Comparison of ENCODE assay signal across 8 cellular contexts in the genomic region with DNA sequence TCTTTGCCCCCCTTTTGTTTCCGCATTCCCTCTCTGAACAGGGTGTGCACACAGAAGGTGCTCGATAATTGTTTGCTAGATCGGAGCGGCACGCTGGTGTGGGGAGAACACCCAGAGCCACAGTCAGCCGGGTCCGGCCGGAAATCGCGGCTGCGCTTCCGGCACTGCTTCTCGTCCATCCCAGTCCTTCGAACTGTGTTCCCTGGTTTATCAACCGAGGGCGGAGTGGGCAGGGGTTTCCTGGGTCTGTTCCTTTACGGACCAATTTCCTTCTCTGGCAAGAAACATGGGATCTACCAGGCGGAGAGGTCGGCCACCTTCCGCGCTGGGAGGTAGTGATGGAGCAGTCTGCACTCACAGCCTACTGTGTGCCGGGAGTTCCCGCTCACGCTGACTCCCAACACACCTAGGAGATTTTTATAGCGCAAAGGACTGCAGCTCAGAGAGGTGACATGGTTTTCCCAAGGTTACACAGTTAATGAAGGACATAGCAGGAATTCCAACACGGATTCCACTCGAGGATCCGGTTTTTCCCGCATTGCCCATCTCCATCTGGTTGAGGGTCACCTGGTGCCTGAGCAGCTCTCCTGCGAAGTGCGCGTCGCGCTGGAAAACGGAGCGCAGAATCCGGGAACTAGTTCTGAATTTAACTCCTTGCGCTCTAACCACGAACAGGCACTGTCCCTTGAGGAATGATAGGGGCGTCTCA. TPM values are rescaled to one million over a fixed set of nuclear protein-coding genes. Genes with fewer than 3 reads are reported as not detected.
DNase-seq lines count a peak whose midpoint lies in the region; ATAC-seq and TF ChIP-seq lines count a peak whose summit lies in the region.

No MANE protein-coding gene starts in this region.

- no peaks in the 10 kb centered on the region for H3K9me3 Mint-ChIP-seq in CD4-positive, alpha-beta T cell
- no peaks in the 10 kb centered on the region for H3K9me3 Mint-ChIP-seq in neural crest cell

- no peak overlapping the region for H3K27ac Mint-ChIP-seq in CD4-positive, alpha-beta T cell
- no peak overlapping the region for H3K27ac Mint-ChIP-seq in neural crest cell (ENCODE audit: unreplicated experiment)

- DNase-seq in CD4-positive, alpha-beta T cell = no peak
- DNase-seq in choroid plexus epithelial cell (ENCODE audit: low read depth) = no peak
- DNase-seq in neural crest cell (ENCODE audit: low read depth, low spot score) = no peak
- DNase-seq in stimulated activated CD4-positive, alpha-beta T cell treated with anti-CD3 and anti-CD28 coated beads, Interleukin-1b, Interleukin-23, amount 100 ng/mL, for 48 hours = no peak
- DNase-seq in NCI-H1092 (lab: John Stamatoyannopoulos, UW) = no peak
- no peak for DNase-seq in stimulated activated naive CD4-positive, alpha-beta T cell (lab: John Stamatoyannopoulos, UW)

- H3K9ac ChIP-seq in HUES48 (ENCODE audit: low read depth, low read length) = no peak overlapping the region

- H3K4me3 ChIP-seq in HUES48 (ENCODE audit: low read depth, low read length) = peak overlapping the region; percentile 46
- peak overlapping the region; percentile 39 for H3K4me3 ChIP-seq in choroid plexus epithelial cell (ENCODE audit: low read depth, low read length)

- no peaks in the 10 kb centered on the region for H3K36me3 Mint-ChIP-seq in CD4-positive, alpha-beta T cell (ENCODE audit: low read depth)
- H3K36me3 Mint-ChIP-seq in neural crest cell (ENCODE audit: low read depth) = peaks cover 2% of the 10 kb centered on the region

- CTCF ChIA-PET in CD4-positive, alpha-beta T cell (lab: Charles Lee) = no interaction called here

- H3K9me3 ChIP-seq in CD4-positive, alpha-beta T cell (ENCODE audit: control insufficient read depth, low read length) = no peaks in the 10 kb centered on the region
- peaks cover 3% of the 10 kb centered on the region; the same call in 1 of the 2 replicates for H3K9me3 ChIP-seq in HUES48 (ENCODE audit: control insufficient read depth, insufficient read depth, low read length)

- intact Hi-C loops in CD4-positive, alpha-beta T cell (cut with DNase I, micrococcal nuclease) = no loop called here

- H3K27me3 ChIP-seq in CD4-positive, alpha-beta T cell (ENCODE audit: control insufficient read depth, insufficient read depth, low read length) = peaks cover 93% of the 10 kb centered on the region
- H3K27me3 ChIP-seq in HUES48 (ENCODE audit: control insufficient read depth, insufficient read depth, low read length) = peaks cover 100% of the 10 kb centered on the region

- no peak overlapping the region for H3K27ac ChIP-seq in CD4-positive, alpha-beta T cell (ENCODE audit: low read depth, low read length)
- H3K27ac ChIP-seq in HUES48 (ENCODE audit: low read depth, low read length) = no peak overlapping the region

- peaks cover 73% of the 10 kb centered on the region for H3K27me3 Mint-ChIP-seq in CD4-positive, alpha-beta T cell
- H3K27me3 Mint-ChIP-seq in neural crest cell (ENCODE audit: low read depth) = peaks cover 58% of the 10 kb centered on the region

- peaks cover 20% of the 10 kb centered on the region for H3K4me1 Mint-ChIP-seq in CD4-positive, alpha-beta T cell (ENCODE audit: low read depth)
- H3K4me1 Mint-ChIP-seq in neural crest cell = peaks cover 39% of the 10 kb centered on the region

- no peaks in the 10 kb centered on the region for H3K36me3 ChIP-seq in HUES48 (ENCODE audit: control insufficient read depth, insufficient read depth, low read length)

- H3K4me1 ChIP-seq in HUES48 (ENCODE audit: control insufficient read depth, insufficient read depth, low read length) = peaks cover 22% of the 10 kb centered on the region

- POLR2A ChIA-PET in CD4-positive, alpha-beta T cell (lab: Charles Lee) = no interaction called here

- H3K4me3 Mint-ChIP-seq in CD4-positive, alpha-beta T cell = peak overlapping the region; percentile 18
- peak overlapping the region; percentile 88 for H3K4me3 Mint-ChIP-seq in neural crest cell

- no peak for ATAC-seq in CD4-positive, alpha-beta T cell (ENCODE audit: poor library complexity)
- no peak for ATAC-seq in HG03521 (IDR thresholded peaks at IDR 0.05; ENCODE audit: unreplicated experiment)

- no peak for TF ChIP-seq CTCF in CD4-positive, alpha-beta T cell (IDR thresholded peaks at IDR 0.05)
- TF ChIP-seq CTCF in choroid plexus epithelial cell (conservative IDR thresholded peaks at IDR 0.05; ENCODE audit: low read depth, low read length) = no peak
- no peak for TF ChIP-seq CTCF in neural crest cell (conservative IDR thresholded peaks at IDR 0.05)

RNA-seq across cellular contexts. Expression of a gene that starts 6.8 kb away (rescaled TPM):
- not detected for total RNA-seq in CD4-positive, alpha-beta T cell
- total RNA-seq in neural crest cell = 2.2 and 2.5 TPM in 2 replicates
